Comparison of ENCODE assay signal across 8 cellular contexts in the genomic region with DNA sequence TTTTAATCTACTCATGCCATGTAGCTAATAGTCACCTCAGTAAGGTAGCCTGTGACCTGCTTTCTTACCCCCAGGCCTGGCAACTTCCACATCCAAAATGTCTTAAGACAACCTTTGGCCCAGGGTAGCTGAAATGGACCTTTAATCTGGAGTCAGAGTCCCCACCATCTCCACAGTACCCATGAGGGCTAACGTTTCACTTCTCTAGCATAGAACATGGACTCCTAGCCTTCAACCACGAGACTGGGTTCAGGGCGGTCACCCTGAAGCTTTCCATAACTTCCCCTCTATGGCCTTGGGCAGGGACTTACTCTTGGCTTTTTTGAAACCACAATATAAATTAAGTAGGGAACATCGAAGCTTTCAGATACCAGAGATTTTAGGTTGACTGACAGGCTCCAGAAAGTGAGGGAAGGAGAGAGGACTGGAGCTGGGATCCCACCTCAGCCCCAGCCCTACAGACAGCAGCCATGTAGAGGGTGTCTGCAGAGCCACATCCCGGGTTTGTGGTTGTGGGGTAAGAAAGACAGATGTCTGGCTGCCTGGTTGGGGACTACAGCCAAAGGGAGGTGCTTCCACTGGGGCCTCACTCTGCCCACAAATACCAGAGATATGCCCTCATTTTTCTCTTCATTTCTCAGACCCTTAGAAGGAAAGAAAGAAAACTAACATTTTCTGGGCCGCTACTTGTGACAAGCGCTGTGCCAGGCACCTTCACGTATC. TPM values are rescaled to one million over a fixed set of nuclear protein-coding genes. Genes with fewer than 3 reads are reported as not detected.
DNase-seq lines count a peak whose midpoint lies in the region; ATAC-seq and TF ChIP-seq lines count a peak whose summit lies in the region.

No MANE protein-coding gene starts in this region.

- no peaks in the 10 kb centered on the region for H3K27me3 ChIP-seq in naive thymus-derived CD4-positive, alpha-beta T cell (ENCODE audit: control insufficient read depth in 2 of 2, insufficient read depth in 2 of 2, low read length in 2 of 2)

- no peak for TF ChIP-seq CTCF in astrocyte of the spinal cord (IDR thresholded peaks at IDR 0.05; ENCODE audit: low read depth, low read length)

- H3K4me3 Mint-ChIP-seq in IgD-negative memory B cell: peak overlapping the region; percentile 21 to 94 (median 76)
- H3K4me3 Mint-ChIP-seq in naive thymus-derived CD4-positive, alpha-beta T cell: peak overlapping the region; percentile 87 to 96 (median 93)

- peaks cover 59 to 70% of the 10 kb centered on the region in 2 donors for H3K4me1 ChIP-seq in naive thymus-derived CD4-positive, alpha-beta T cell (ENCODE audit: control insufficient read depth in 2 of 2, insufficient read depth in 2 of 2, low read length in 2 of 2)

- H3K36me3 ChIP-seq in naive thymus-derived CD4-positive, alpha-beta T cell (ENCODE audit: control insufficient read depth in 2 of 3, insufficient read depth in 3 of 3, low read length in 3 of 3): peaks cover 0 to 32% (median 4%) of the 10 kb centered on the region in 3 experiments

- H3K27ac ChIP-seq in naive thymus-derived CD4-positive, alpha-beta T cell (ENCODE audit: low read depth, low read length): peak overlapping the region; percentile 78

- peaks cover 4% of the 10 kb centered on the region for H3K36me3 Mint-ChIP-seq in IgD-negative memory B cell
- H3K36me3 Mint-ChIP-seq in naive thymus-derived CD4-positive, alpha-beta T cell: peaks cover 0 to 30% (median 20%) of the 10 kb centered on the region in 5 donors

- peak overlapping the region in 1 of 3 donors; percentile 7 for H3K27ac Mint-ChIP-seq in IgD-negative memory B cell
- peak overlapping the region; percentile 81 to 93 (median 89) for H3K27ac Mint-ChIP-seq in naive thymus-derived CD4-positive, alpha-beta T cell

- in situ Hi-C loops in astrocyte of the spinal cord (cut with HindIII; ENCODE audit: low sequenced_read_pairs): no loop called here

- no peak for ATAC-seq in naive thymus-derived CD4-positive, alpha-beta T cell
- no peak for ATAC-seq in GM21360 (IDR thresholded peaks at IDR 0.05; ENCODE audit: unreplicated experiment)

- peaks cover 35 to 50% (median 43%) of the 10 kb centered on the region in 3 donors for H3K4me1 Mint-ChIP-seq in IgD-negative memory B cell
- H3K4me1 Mint-ChIP-seq in naive thymus-derived CD4-positive, alpha-beta T cell: peaks cover 64 to 78% (median 72%) of the 10 kb centered on the region in 7 donors

- no peaks in the 10 kb centered on the region for H3K9me3 ChIP-seq in naive thymus-derived CD4-positive, alpha-beta T cell (ENCODE audit: control insufficient read depth in 2 of 3, low read length in 3 of 3)

- intact Hi-C loops in naive thymus-derived CD4-positive, alpha-beta T cell (cut with micrococcal nuclease): no loop called here

- no peak overlapping the region for H3K4me3 ChIP-seq in astrocyte of the spinal cord (ENCODE audit: low read depth, low read length)
- peak overlapping the region; percentile 83 for H3K4me3 ChIP-seq in naive thymus-derived CD4-positive, alpha-beta T cell (ENCODE audit: low read length)

- CTCF ChIA-PET in naive thymus-derived CD4-positive, alpha-beta T cell (lab: Charles Lee): interaction anchor here (0.6 to 8.1 kb wide), 8 partner anchors 9 to 64 kb away, joined by 3 to 78 read pairs (median 4); partner anchors contain the start of genes CASTOR1 and RNF215

- POLR2A ChIA-PET in naive thymus-derived CD4-positive, alpha-beta T cell (lab: Charles Lee): interaction anchor here (0.6 to 48.9 kb wide), 6 partner anchors 12 to 959 kb away, joined by 3 to 1265 read pairs (median 6); partner anchors contain the start of genes CASTOR1, CCDC157 and SF3A1

- DNase-seq in AG08395 (ENCODE audit: low spot score) (peak; percentile 83), astrocyte of the spinal cord (ENCODE audit: low read depth, low spot score) (peak; percentile 46), NCI-H2081 treated with DMSO at 0.1 percent for 48 hours (lab: John Stamatoyannopoulos, UW) (no peak), DMS 273 (lab: John Stamatoyannopoulos, UW; ENCODE audit: unreplicated experiment) (no peak), SW480 (ENCODE audit: low spot score) (no peak)
- DNase-seq in naive thymus-derived CD4-positive, alpha-beta T cell: peak in 7 of 9 donors; percentile 31 to 50 (median 35)

- H3K27me3 Mint-ChIP-seq in IgD-negative memory B cell: no peaks in the 10 kb centered on the region
- no peaks in the 10 kb centered on the region for H3K27me3 Mint-ChIP-seq in naive thymus-derived CD4-positive, alpha-beta T cell

- no peaks in the 10 kb centered on the region for H3K9me3 Mint-ChIP-seq in IgD-negative memory B cell
- H3K9me3 Mint-ChIP-seq in naive thymus-derived CD4-positive, alpha-beta T cell: no peaks in the 10 kb centered on the region

RNA-seq across cellular contexts. Expression of gene TBC1D10A, which starts 2.6 kb away (rescaled TPM):
- 44.0 TPM for polyA plus RNA-seq in IgD-negative memory B cell
- total RNA-seq in naive thymus-derived CD4-positive, alpha-beta T cell: 10 to 100 TPM; 47.2 to 73.8 (median 70.9) TPM
- polyA plus RNA-seq in naive thymus-derived CD4-positive, alpha-beta T cell: 10 to 100 TPM; 62.6 to 84.7 TPM

RNA-seq across cellular contexts. Expression of gene SF3A1, which starts 32.5 kb away (rescaled TPM):
- polyA plus RNA-seq in IgD-negative memory B cell: 120 TPM
- 100 to 1,000 TPM; 267 to 341 (median 284) TPM for total RNA-seq in naive thymus-derived CD4-positive, alpha-beta T cell
- 100 to 1,000 TPM in 1 of 2 donors, 10 to 100 TPM in 1; 83.2 to 115 TPM for polyA plus RNA-seq in naive thymus-derived CD4-positive, alpha-beta T cell

RNA-seq across cellular contexts. Expression of gene CCDC157, which starts 32.6 kb away (rescaled TPM):
- polyA plus RNA-seq in IgD-negative memory B cell: 1.6 TPM
- total RNA-seq in naive thymus-derived CD4-positive, alpha-beta T cell: 1 to 10 TPM; 1.8 to 6.9 (median 3.2) TPM
- polyA plus RNA-seq in naive thymus-derived CD4-positive, alpha-beta T cell: 1 to 10 TPM; 1.4 to 2.1 TPM

RNA-seq across cellular contexts. Expression of gene CASTOR1, which starts 34.9 kb away (rescaled TPM):
- 15.7 TPM for polyA plus RNA-seq in IgD-negative memory B cell
- total RNA-seq in naive thymus-derived CD4-positive, alpha-beta T cell: 10 to 100 TPM; 12.4 to 21.3 (median 17.9) TPM
- 10 to 100 TPM; 19.0 to 43.0 TPM for polyA plus RNA-seq in naive thymus-derived CD4-positive, alpha-beta T cell

RNA-seq across cellular contexts. Expression of gene OSM, which starts 57.5 kb away (rescaled TPM):
- 0.79 TPM for polyA plus RNA-seq in IgD-negative memory B cell
- 100 to 1,000 TPM in 1 of 5 experiments, 10 to 100 TPM in 2, 1 to 10 TPM in 1, under 1 TPM in 1; 0.49 to 158 (median 46.0) TPM for total RNA-seq in naive thymus-derived CD4-positive, alpha-beta T cell
- 1 to 10 TPM; 2.0 to 6.3 TPM for polyA plus RNA-seq in naive thymus-derived CD4-positive, alpha-beta T cell

Comparison
In these comparisons a context has a peak if more than half of its experiments do, and no peak if none do; other contexts are left out.
1. DNase-seq: peak in AG08395 (single experiment), astrocyte of the spinal cord (single experiment) and naive thymus-derived CD4-positive, alpha-beta T cell (7 of 9); none in NCI-H2081 treated with DMSO at 0.1 percent for 48 hours (single experiment), DMS 273 (single experiment) and SW480 (single experiment).